In genomic region chr9:69674741-69675438, GRCh38 we compare ENCODE assay signal across 14 cellular contexts. TPM values are rescaled to one million over a fixed set of nuclear protein-coding genes. Genes with fewer than 3 reads are reported as not detected.
DNase-seq lines count a peak whose midpoint lies in the region; ATAC-seq, FAIRE-seq and TF ChIP-seq lines count a peak whose summit lies in the region.
"Had no signal": no experiment of that assay in that cellular context is flagged by ENCODE, and none has a peak within 500 bp of the region (broad histone marks: within the 10 kb centered on the region; RNA-seq: fewer than 3 reads in every experiment).

No MANE protein-coding gene starts in this region.

- no peaks in the 10 kb centered on the region for H3K9me3 Mint-ChIP-seq in MCF 10A (ENCODE audit: unreplicated experiment)
- H3K9me3 Mint-ChIP-seq: central memory CD8-positive, alpha-beta T cell; H9 had no signal

- POLR2A ChIA-PET in MCF 10A (lab: Yijun Ruan, JAX), result no interaction called here

- intact Hi-C loops in MCF 10A (cut with micrococcal nuclease), result loop anchor here (5.0 to 10.0 kb wide), 3 partner anchors 242 to 440 kb away; no protein-coding TSS in a partner anchor
- intact Hi-C loops in thyroid gland (cut with DNase I), result no loop called here

- H3K4me1 ChIP-seq in BLaER1 treated with 17β-estradiol and CSF1 and Interleukin-3, amounts not matched to agents 10 nM and 100 nM, result peaks cover 23 to 49% (median 38%) of the 10 kb centered on the region in 10 experiments
- H3K4me1 ChIP-seq in mesodermal cell (ENCODE audit: control insufficient read depth, insufficient read depth, low read length, poor library complexity, severe bottlenecking), result peaks cover 11% of the 10 kb centered on the region
- peaks cover 0 to 4% of the 10 kb centered on the region in 2 donors for H3K4me1 ChIP-seq in thyroid gland

- no TSS peak for BruUV-seq in MCF 10A (replicated peaks; lab: Mats Ljungman, UMichigan)

- DNase-seq in MG63 (peak; percentile 36), MCF 10A (ENCODE audit: unreplicated experiment) (peak; percentile 40), thyroid gland (no peak), GM12891 (ENCODE audit: insufficient read length, low spot score) (no peak)
- DNase-seq: hippocampal formation; naive thymus-derived CD8-positive, alpha-beta T cell; stimulated activated CD4-positive, alpha-beta T cell treated with anti-CD3 and anti-CD28 coated beads, Interleukin-2, amount 100 ng/mL, for 48 hours had no signal

- no peaks in the 10 kb centered on the region for H3K36me3 ChIP-seq in BLaER1 treated with 17β-estradiol and CSF1 and Interleukin-3, amounts not matched to agents 10 nM and 100 nM
- H3K36me3 ChIP-seq in MG63 (no peaks in the 10 kb centered on the region), mesodermal cell (ENCODE audit: control insufficient read depth, insufficient read depth, low read length) (no peaks in the 10 kb centered on the region), thyroid gland (no peaks in the 10 kb centered on the region)

- FAIRE-seq in GM12891 (lab: Jason Lieb, UNC), result no peak

- CTCF ChIA-PET in MCF 10A (lab: Yijun Ruan, JAX), result interaction anchor here (0.7 to 5.3 kb wide), 4 partner anchors 71 to 253 kb away, joined by 3 to 36 read pairs (median 4); no protein-coding TSS in a partner anchor

- peaks cover 6% of the 10 kb centered on the region for H3K4me1 Mint-ChIP-seq in MCF 10A (ENCODE audit: insufficient read depth, unreplicated experiment)

- no CpG with 5 or more reads among the region's 3 CpGs for WGBS in mesodermal cell (ENCODE audit: insufficient coverage in 2 of 2), 2 experiments
- 38 to 42% methylated on average over 3 of the region's 3 CpGs for WGBS in thyroid gland, 2 donors

- ATAC-seq in HG02763 (IDR thresholded peaks at IDR 0.05; ENCODE audit: unreplicated experiment), result no peak
- ATAC-seq in HG02973 (IDR thresholded peaks at IDR 0.05; ENCODE audit: unreplicated experiment), result no peak
- ATAC-seq: naive thymus-derived CD8-positive, alpha-beta T cell had no signal

- no peaks in the 10 kb centered on the region for H3K36me3 Mint-ChIP-seq in MCF 10A (ENCODE audit: insufficient read depth, unreplicated experiment)
- H3K36me3 Mint-ChIP-seq: naive thymus-derived CD8-positive, alpha-beta T cell had no signal

- H3K27ac Mint-ChIP-seq in MCF 10A (ENCODE audit: low read depth, unreplicated experiment), result no peak overlapping the region

- H3K4me3 Mint-ChIP-seq in MCF 10A (ENCODE audit: unreplicated experiment), result no peak overlapping the region
- H3K4me3 Mint-ChIP-seq: central memory CD8-positive, alpha-beta T cell; H9 had no signal

- H3K9me3 ChIP-seq in BLaER1 treated with 17β-estradiol and CSF1 and Interleukin-3, amounts not matched to agents 10 nM and 100 nM (replicated peaks in 1 of 11), result no peaks in the 10 kb centered on the region
- H3K9me3 ChIP-seq in MG63 (no peaks in the 10 kb centered on the region), mesodermal cell (ENCODE audit: control insufficient read depth, low read length) (no peaks in the 10 kb centered on the region), thyroid gland (no peaks in the 10 kb centered on the region)
- H3K9me3 ChIP-seq: testis had no signal

- H3K27me3 ChIP-seq in BLaER1 treated with 17β-estradiol and CSF1 and Interleukin-3, amounts not matched to agents 10 nM and 100 nM, result no peaks in the 10 kb centered on the region
- H3K27me3 ChIP-seq in MG63, result no peaks in the 10 kb centered on the region
- no peaks in the 10 kb centered on the region for H3K27me3 ChIP-seq in thyroid gland
- H3K27me3 ChIP-seq: testis had no signal

- H3K9ac ChIP-seq in BLaER1 treated with 17β-estradiol and CSF1 and Interleukin-3, amounts not matched to agents 10 nM and 100 nM, result no peak overlapping the region

- H3K4me3 ChIP-seq in BLaER1 treated with 17β-estradiol and CSF1 and Interleukin-3, amounts not matched to agents 10 nM and 100 nM, result no peak overlapping the region
- no peak overlapping the region for H3K4me3 ChIP-seq in MG63
- H3K4me3 ChIP-seq in mesodermal cell (ENCODE audit: extremely low read depth, insufficient read depth, low read length, poor library complexity, severe bottlenecking), result no peak overlapping the region
- H3K4me3 ChIP-seq in thyroid gland (replicated peaks in 1 of 3), result no peak overlapping the region

- H3K27me3 Mint-ChIP-seq in MCF 10A (ENCODE audit: insufficient read depth, unreplicated experiment), result peaks cover 15% of the 10 kb centered on the region

- TF ChIP-seq CTCF in MCF 10A (IDR thresholded peaks at IDR 0.05; ENCODE audit: unreplicated experiment), result no peak
- no peak for TF ChIP-seq CTCF in thyroid gland (IDR thresholded peaks at IDR 0.05)

- no peaks in the 10 kb centered on the region for H4K20me1 ChIP-seq in BLaER1 treated with 17β-estradiol and CSF1 and Interleukin-3, amounts not matched to agents 10 nM and 100 nM

- peak overlapping the region in 8 of 11 experiments; percentile 1 to 98 (median 94); a peak in 13 of 22 replicates for H3K4me2 ChIP-seq in BLaER1 treated with 17β-estradiol and CSF1 and Interleukin-3, amounts not matched to agents 10 nM and 100 nM

- TF ChIP-seq POLR2A in thyroid gland (IDR thresholded peaks at IDR 0.05) (no peak), GM12891 (IDR thresholded peaks at IDR 0.05; ENCODE audit: low read depth, low read length) (no peak)

- H3K27ac ChIP-seq in BLaER1 treated with 17β-estradiol and CSF1 and Interleukin-3, amounts not matched to agents 10 nM and 100 nM, result no peak overlapping the region
- peak overlapping the region; percentile 11 for H3K27ac ChIP-seq in mesodermal cell (ENCODE audit: low read depth, low read length, severe bottlenecking)
- no peak overlapping the region for H3K27ac ChIP-seq in thyroid gland
- H3K27ac ChIP-seq: testis had no signal

TF ChIP-seq in GM12891, 5 proteins besides CTCF, POLR2A, EP300 and RAD21:
- no peak for TF ChIP-seq TAF1 (IDR thresholded peaks at IDR 0.05; ENCODE audit: low read depth, low read length)
- TF ChIP-seq POLR2AphosphoS5 (IDR thresholded peaks at IDR 0.05; ENCODE audit: low read depth, low read length), result no peak
- no peak for TF ChIP-seq POU2F2 (IDR thresholded peaks at IDR 0.05; ENCODE audit: low read depth, low read length)
- TF ChIP-seq PAX5 (IDR thresholded peaks at IDR 0.05; ENCODE audit: insufficient read depth, low read length, severe bottlenecking), result no peak
- no peak for TF ChIP-seq SPI1 (IDR thresholded peaks at IDR 0.05; ENCODE audit: low read depth, low read length)

RNA-seq across cellular contexts. Expression of gene APBA1, which starts 2.7 kb away (rescaled TPM):
- total RNA-seq in MG63 (2014; rRNA removed; shearing (Covaris generic); ENCODE audit: low replicate concordance), result under 0.01 TPM in 1 of 2 replicates, not detected in the other
- 0.07 TPM in 2 replicates for total RNA-seq in MCF 10A (2022)
- polyA plus RNA-seq in mesodermal cell (2013, experiment 1 of 2), result 1.9 TPM
- 3.4 TPM for polyA plus RNA-seq in mesodermal cell (2013, experiment 2 of 2)
- total RNA-seq in thyroid gland, result 10 to 100 TPM in 1 of 4 donors, 1 to 10 TPM in 3; 2.8 to 11.2 (median 3.8) TPM
- 0.01 TPM for polyA plus RNA-seq in GM12891 (2012; ENCODE audit: low read depth, missing spikeins)

Comparison
In these comparisons a context has a peak if more than half of its experiments do, and no peak if none do; other contexts are left out.
1. DNase-seq: peak in MG63 (single experiment) and MCF 10A (single experiment); none in thyroid gland (0 of 2) and GM12891 (single experiment).